ENCODE assay signal across 9 cellular contexts in genomic region chr16:69890114-69890890, GRCh38.
DNase-seq lines count a peak whose midpoint lies in the region; ATAC-seq, FAIRE-seq and TF ChIP-seq lines count a peak whose summit lies in the region.
"Had no signal": no experiment of that assay in that cellular context is flagged by ENCODE, and none has a peak within 500 bp of the region (broad histone marks: within the 10 kb centered on the region; RNA-seq: fewer than 3 reads in every experiment).

No MANE protein-coding gene starts in this region.

- H3K9me3 ChIP-seq in kidney (ENCODE audit: control insufficient read depth in 1 of 2, low read length in 2 of 2) (no peaks in the 10 kb centered on the region), spleen (no peaks in the 10 kb centered on the region)

- TF ChIP-seq CTCF in kidney (IDR thresholded peaks at IDR 0.05; ENCODE audit: borderline replicate concordance, extremely low read depth, insufficient read depth): no peak
- TF ChIP-seq CTCF in spleen (IDR thresholded peaks at IDR 0.05 in 8 of 11, conservative IDR thresholded peaks at IDR 0.05 in 3 of 11): no peak

- FAIRE-seq in kidney (lab: Jason Lieb, UNC): no peak

- intact Hi-C loops in kidney (cut with DNase I): no loop called here
- intact Hi-C loops in spleen (cut with DNase I; ENCODE audit: low total_unique reads): no loop called here

- H3K4me3 ChIP-seq in kidney (ENCODE audit: low read length in 2 of 2): peak overlapping the region; percentile 11 to 20
- no peak overlapping the region for H3K4me3 ChIP-seq in spleen

- TF ChIP-seq POLR2A in spleen (IDR thresholded peaks at IDR 0.05): no peak

- peaks cover 21 to 26% of the 10 kb centered on the region in 2 donors for H3K4me1 ChIP-seq in kidney (ENCODE audit: control insufficient read depth in 1 of 2, insufficient read depth in 1 of 2, low read depth in 1 of 2, low read length in 2 of 2)
- peaks cover 0 to 6% (median 0%) of the 10 kb centered on the region in 6 donors for H3K4me1 ChIP-seq in spleen

- peaks cover 0 to 5% of the 10 kb centered on the region in 2 donors for H3K36me3 ChIP-seq in kidney (ENCODE audit: control insufficient read depth in 1 of 2, insufficient read depth in 2 of 2, low read length in 2 of 2)
- peaks cover 0 to 95% (median 37%) of the 10 kb centered on the region in 6 donors for H3K36me3 ChIP-seq in spleen

- WGBS in spleen, 5 donors: 77 to 83% (median 80%) methylated on average over 17 of the region's 17 CpGs

- H3K27ac ChIP-seq in kidney (ENCODE audit: low read depth in 2 of 2, low read length in 2 of 2) (peak overlapping the region; percentile 88 to 93), spleen (peak overlapping the region; percentile 1 to 83 (median 68))
- H3K27ac ChIP-seq: KMS-11 had no signal

- DNase-seq in NCI-H2029 treated with DMSO at 0.1 percent for 48 hours (lab: John Stamatoyannopoulos, UW) (peak; percentile 38), cerebellum (ENCODE audit: low spot score) (peak; percentile 40), kidney (peak; percentile 90), spleen (no peak)

- no peak for ATAC-seq in GM19035 (IDR thresholded peaks at IDR 0.05; ENCODE audit: unreplicated experiment)
- ATAC-seq in HG03520 (IDR thresholded peaks at IDR 0.05; ENCODE audit: unreplicated experiment): no peak
- no peak for ATAC-seq in GM19324 (IDR thresholded peaks at IDR 0.05; ENCODE audit: low FRiP score, unreplicated experiment)
- no peak for ATAC-seq in GM18858 (IDR thresholded peaks at IDR 0.05; ENCODE audit: unreplicated experiment)

- peak overlapping the region in 1 of 2 donors; percentile 68 for H3K9ac ChIP-seq in kidney (ENCODE audit: low read length in 2 of 2)
- H3K9ac ChIP-seq: KMS-11 had no signal

- no peaks in the 10 kb centered on the region for H3K27me3 ChIP-seq in spleen (replicated peaks in 1 of 7)

Comparison
In these comparisons a context has a peak if more than half of its experiments do, and no peak if none do; other contexts are left out.
1. H3K4me3 ChIP-seq: peak in kidney (2 of 2); none in spleen (0 of 8).